ENCODE assay signal across 1 cellular context in the genomic region with DNA sequence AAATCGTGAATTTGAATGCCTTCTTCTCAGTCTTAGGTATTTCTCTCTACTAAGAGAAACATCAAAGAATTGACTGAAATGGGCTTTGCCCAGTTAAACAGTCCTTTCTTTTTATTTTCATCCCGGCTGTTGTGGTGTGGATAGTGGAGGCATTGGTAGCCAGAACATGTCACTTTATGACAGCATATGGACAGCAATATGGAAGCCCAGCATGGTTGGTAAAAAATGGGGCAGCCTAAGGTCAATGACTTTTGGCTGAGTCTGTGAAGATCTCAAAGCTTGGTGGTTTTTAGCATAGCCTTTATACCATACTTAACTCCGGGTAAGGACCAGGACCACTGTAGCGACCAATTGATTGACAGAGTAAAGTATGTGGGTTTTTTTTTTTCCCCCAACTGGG.
TF ChIP-seq lines count a peak whose summit lies in the region.

No MANE protein-coding gene starts in this region.

TF ChIP-seq in neural cell, 6 proteins besides CTCF, POLR2A, EP300 and RAD21 (continued from another document):
- no peak for TF ChIP-seq REST (IDR thresholded peaks at IDR 0.05; ENCODE audit: borderline replicate concordance)
TF ChIP-seq in neural cell: peak in this region for 0.
